In the genomic region with DNA sequence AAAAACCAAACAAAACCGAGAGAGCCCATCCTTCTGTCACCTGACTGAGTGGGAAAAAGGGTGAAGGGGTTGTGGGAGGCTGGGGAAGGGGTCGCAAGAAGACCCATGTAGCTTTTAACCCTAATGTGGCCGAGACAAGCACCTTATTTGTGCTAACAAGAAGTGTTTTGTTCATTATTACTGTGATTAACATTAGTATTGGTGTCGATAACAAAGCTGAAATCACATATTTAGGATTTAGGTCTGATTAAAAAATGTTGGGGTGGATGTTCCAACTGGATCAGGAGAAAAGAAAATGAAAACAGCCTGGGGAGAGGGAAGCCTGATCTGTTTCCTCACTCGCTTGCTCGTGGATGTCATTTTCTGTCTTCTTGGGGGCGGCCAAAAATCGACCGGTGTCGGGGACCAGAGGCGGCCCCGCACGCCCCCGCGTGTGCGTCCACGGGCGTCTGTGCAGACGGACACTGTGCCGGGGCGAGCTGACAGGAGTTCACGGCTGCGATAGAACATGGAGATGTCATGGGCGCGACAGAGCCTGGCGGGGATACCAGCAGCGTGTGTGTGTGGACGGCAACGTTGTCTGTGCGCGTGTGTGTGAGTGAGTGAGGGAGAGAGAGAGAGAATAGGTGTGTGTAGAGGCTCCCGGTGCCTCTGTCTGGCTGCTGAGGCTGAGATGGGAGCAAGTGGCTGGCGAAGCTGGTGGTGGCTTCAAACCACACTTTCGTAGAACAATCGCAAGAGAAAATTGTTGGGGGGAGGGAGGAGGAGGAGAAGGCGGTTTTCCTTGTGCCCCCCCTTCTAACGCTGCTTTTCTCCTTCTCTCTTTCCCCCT, we compare ENCODE assay signal across 8 cellular contexts. TPM values are rescaled to one million over a fixed set of nuclear protein-coding genes. Genes with fewer than 3 reads are reported as not detected.
DNase-seq lines count a peak whose midpoint lies in the region; ATAC-seq and TF ChIP-seq lines count a peak whose summit lies in the region.

No MANE protein-coding gene starts in this region.

- H3K9me3 Mint-ChIP-seq in T-helper 1 cell treated with Interleukin-12 subunit alpha and Interleukin-12 subunit beta and Interleukin-4 antibody, amounts not matched to agents 30 μg/mL and 1 μg/mL, for 36 hours: no peaks in the 10 kb centered on the region
- no peaks in the 10 kb centered on the region for H3K9me3 Mint-ChIP-seq in activated naive CD8-positive, alpha-beta T cell (ENCODE audit: low read depth)

- WGBS in testis, 2 donors: 1 to 7% methylated on average over 37 of the region's 37 CpGs

- peaks cover 37% of the 10 kb centered on the region for H3K4me1 ChIP-seq in testis

- peaks cover 2% of the 10 kb centered on the region for H3K36me3 Mint-ChIP-seq in T-helper 1 cell treated with Interleukin-12 subunit alpha and Interleukin-12 subunit beta and Interleukin-4 antibody, amounts not matched to agents 30 μg/mL and 1 μg/mL, for 36 hours (ENCODE audit: low read depth)
- H3K36me3 Mint-ChIP-seq in activated naive CD8-positive, alpha-beta T cell: peaks cover 17% of the 10 kb centered on the region

- peak overlapping the region; percentile 69 for H3K4me3 Mint-ChIP-seq in T-helper 1 cell treated with Interleukin-12 subunit alpha and Interleukin-12 subunit beta and Interleukin-4 antibody, amounts not matched to agents 30 μg/mL and 1 μg/mL, for 36 hours
- H3K4me3 Mint-ChIP-seq in activated naive CD8-positive, alpha-beta T cell: peak overlapping the region; percentile 70

- ATAC-seq in HG03432 (IDR thresholded peaks at IDR 0.05; ENCODE audit: unreplicated experiment): no peak

- H3K4me3 ChIP-seq in kidney epithelial cell (ENCODE audit: low read depth, low read length) (peak overlapping the region; percentile 19), testis (peak overlapping the region; percentile 19 to 40)

- H3K27ac ChIP-seq in testis: peak overlapping the region; percentile 42 to 88

- TF ChIP-seq POLR2A in testis (IDR thresholded peaks at IDR 0.05): no peak

- H3K36me3 ChIP-seq in kidney epithelial cell (ENCODE audit: control insufficient read depth, insufficient read depth, low read length) (no peaks in the 10 kb centered on the region), testis (ENCODE audit: low read depth, missing control alignments) (no peaks in the 10 kb centered on the region)

- peaks cover 20% of the 10 kb centered on the region for H3K27me3 ChIP-seq in kidney epithelial cell (ENCODE audit: control insufficient read depth, insufficient read depth, low read length)
- no peaks in the 10 kb centered on the region for H3K27me3 ChIP-seq in testis

- intact Hi-C loops in testis (cut with DNase I; ENCODE audit: low total_unique reads): no loop called here

- no peak overlapping the region for H3K27ac Mint-ChIP-seq in T-helper 1 cell treated with Interleukin-12 subunit alpha and Interleukin-12 subunit beta and Interleukin-4 antibody, amounts not matched to agents 30 μg/mL and 1 μg/mL, for 36 hours
- H3K27ac Mint-ChIP-seq in activated naive CD8-positive, alpha-beta T cell: no peak overlapping the region

- H3K27me3 Mint-ChIP-seq in T-helper 1 cell treated with Interleukin-12 subunit alpha and Interleukin-12 subunit beta and Interleukin-4 antibody, amounts not matched to agents 30 μg/mL and 1 μg/mL, for 36 hours (ENCODE audit: low read depth): peaks cover 72% of the 10 kb centered on the region
- peaks cover 10% of the 10 kb centered on the region for H3K27me3 Mint-ChIP-seq in activated naive CD8-positive, alpha-beta T cell

- TF ChIP-seq CTCF in kidney epithelial cell (IDR thresholded peaks at IDR 0.05; ENCODE audit: insufficient read depth, low read length, poor library complexity, severe bottlenecking) (no peak), testis (IDR thresholded peaks at IDR 0.05) (no peak)

- peaks cover 20% of the 10 kb centered on the region for H3K4me1 Mint-ChIP-seq in T-helper 1 cell treated with Interleukin-12 subunit alpha and Interleukin-12 subunit beta and Interleukin-4 antibody, amounts not matched to agents 30 μg/mL and 1 μg/mL, for 36 hours (ENCODE audit: low read depth)
- H3K4me1 Mint-ChIP-seq in activated naive CD8-positive, alpha-beta T cell (ENCODE audit: low read depth): peaks cover 26% of the 10 kb centered on the region

- H3K9me3 ChIP-seq in testis: no peaks in the 10 kb centered on the region

- DNase-seq in T-helper 1 cell (no peak), kidney epithelial cell (ENCODE audit: low read depth) (no peak), testis (no peak), GOT3 (lab: John Stamatoyannopoulos, UW) (no peak), cerebellum (ENCODE audit: low spot score) (no peak)

RNA-seq across cellular contexts. Expression of gene NFIX, which starts 29.1 kb away (rescaled TPM):
- total RNA-seq in kidney epithelial cell: 6.7 and 9.7 TPM in 2 replicates
- total RNA-seq in testis: 10 to 100 TPM; 51.7 to 62.4 TPM
- 47.4 TPM for polyA plus RNA-seq in testis (ENCODE audit: insufficient read depth, low read depth, low replicate concordance)
- 62.8 TPM for total RNA-seq in cerebellum

RNA-seq across cellular contexts. Expression of gene DAND5, which starts 55.0 kb away (rescaled TPM):
- total RNA-seq in kidney epithelial cell: not detected in 2 replicates
- 1 to 10 TPM; 1.4 to 2.8 TPM for total RNA-seq in testis
- polyA plus RNA-seq in testis (ENCODE audit: insufficient read depth, low read depth, low replicate concordance): 0.16 TPM
- 0.18 TPM for total RNA-seq in cerebellum
